ENCODE assay signal across 18 cellular contexts in the genomic region with DNA sequence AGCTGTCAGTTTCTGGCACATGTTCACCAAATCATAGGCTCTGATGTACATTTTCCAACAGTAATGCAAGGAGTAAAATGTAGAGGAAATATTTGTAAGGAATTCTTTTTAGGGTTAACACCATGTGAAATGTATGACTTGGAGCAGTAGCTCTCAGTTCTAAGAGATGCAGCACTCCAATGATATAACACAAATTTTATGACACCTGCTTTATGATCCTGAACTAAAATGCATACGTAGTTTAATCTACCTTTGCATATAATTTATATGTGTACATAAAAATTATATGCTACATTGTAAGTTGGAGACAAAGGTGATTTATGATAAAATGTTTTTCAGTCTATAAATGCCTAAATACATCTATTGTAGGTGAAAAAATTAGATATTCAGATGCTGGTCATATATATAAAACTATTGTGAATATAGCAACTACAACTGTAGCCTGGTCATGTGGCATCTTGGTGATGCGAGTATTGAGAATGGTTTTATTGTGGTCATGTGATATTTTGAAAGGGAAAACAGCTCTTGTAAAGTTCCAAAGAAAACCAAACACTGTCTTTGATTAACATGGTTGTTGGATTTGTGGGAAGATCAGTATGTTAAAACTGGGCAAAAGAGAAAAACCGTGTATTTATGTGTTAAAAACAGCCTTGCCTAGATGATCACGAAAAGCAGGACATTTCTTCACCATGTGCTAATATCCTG.
DNase-seq lines count a peak whose midpoint lies in the region; ATAC-seq, FAIRE-seq and TF ChIP-seq lines count a peak whose summit lies in the region.
"Had no signal": no experiment of that assay in that cellular context is flagged by ENCODE, and none has a peak within 500 bp of the region (broad histone marks: within the 10 kb centered on the region; RNA-seq: fewer than 3 reads in every experiment).

No MANE protein-coding gene starts in this region.

- H3K27ac ChIP-seq in GM12878 (ENCODE audit: control insufficient read depth, insufficient read depth): no peak overlapping the region

- H3K36me3 ChIP-seq in GM12878 (ENCODE audit: control insufficient read depth in 2 of 2, insufficient read depth in 2 of 2, low read length in 1 of 2): peaks cover 22 to 29% of the 10 kb centered on the region in 2 experiments; a peak in 3 of 4 replicates

- TF ChIP-seq POLR2A in GM12878 (IDR thresholded peaks at IDR 0.05; ENCODE audit: low read depth, low read length): no peak

- CTCF ChIA-PET in GM12878 (lab: Yijun Ruan, JAX): no interaction called here

- H3K9ac ChIP-seq in GM12878 (ENCODE audit: control insufficient read depth, insufficient read depth, low read length): no peak overlapping the region

- intact Hi-C loops in GM12878 (cut with micrococcal nuclease; ENCODE audit: unreplicated experiment) (no loop called here), left colon (cut with DNase I, micrococcal nuclease) (no loop called here)

- H3K79me2 ChIP-seq in GM12878 (ENCODE audit: control insufficient read depth, insufficient read depth, low read length): no peaks in the 10 kb centered on the region

- no peak for TF ChIP-seq EP300 in GM12878 (IDR thresholded peaks at IDR 0.05; ENCODE audit: borderline replicate concordance in 1 of 2, control insufficient read depth in 1 of 2, low read depth in 2 of 2, low read length in 2 of 2)

- in situ Hi-C loops in GM12878 (cut with MboI): no loop called here

- TF ChIP-seq RAD21 in GM12878 (IDR thresholded peaks at IDR 0.05; ENCODE audit: insufficient read depth, low read depth, low read length): no peak

- peak; percentile 18 for FAIRE-seq in GM12878 (lab: Jason Lieb, UNC)
- FAIRE-seq: RCC 7860 had no signal

- WGBS in GM12878 (ENCODE audit: insufficient coverage, insufficient replicate concordance, low lambda C conversion rate, missing lambda C conversion rate): 100% methylated on average over 4 of the region's 4 CpGs

- TF ChIP-seq CTCF in GM12878 (IDR thresholded peaks at IDR 0.05 in 2 of 3, conservative IDR thresholded peaks at IDR 0.05 in 1 of 3; ENCODE audit: control insufficient read depth in 2 of 3, extremely low read depth in 1 of 3, insufficient read depth in 1 of 3, low read depth in 3 of 3, low read length in 3 of 3): no peak

- no peaks in the 10 kb centered on the region for H4K20me1 ChIP-seq in GM12878 (ENCODE audit: control insufficient read depth, insufficient read depth)

- ATAC-seq in GM12878: no peak
- peak; percentile 73 for ATAC-seq in left colon
- ATAC-seq in GM21526 (IDR thresholded peaks at IDR 0.05; ENCODE audit: low FRiP score, unreplicated experiment): no peak
- ATAC-seq: HCT116, SK-N-SH treated with all-trans-retinoic acid at 6 μM for 48 hours had no signal

- no peaks in the 10 kb centered on the region for H3K9me3 ChIP-seq in GM12878 (replicated peaks; ENCODE audit: control insufficient read depth, insufficient read depth, low read length)

- no peaks in the 10 kb centered on the region for H3K4me1 ChIP-seq in GM12878 (ENCODE audit: control insufficient read depth, insufficient read depth, low read length)

- POLR2A ChIA-PET in GM12878 (lab: Charles Lee): no interaction called here

- no peak overlapping the region for H3K4me3 ChIP-seq in GM12878

- H2AFZ ChIP-seq in GM12878 (ENCODE audit: control insufficient read depth, low read depth, low read length): no peak overlapping the region

- SMC1A ChIA-PET in GM12878 (lab: Charles Lee; ENCODE audit: uncharacterized antibody, unreplicated experiment): interaction anchor here (0.8 to 1.4 kb wide), 3 partner anchors 10 to 28 kb away, joined by 3 read pairs; no protein-coding TSS in a partner anchor

- DNase-seq in COLO829 (ENCODE audit: low spot score) (peak; percentile 2), NCI-H526 (lab: John Stamatoyannopoulos, UW) (peak; percentile 25 to 42), GM12878 (ENCODE audit: low read depth, low spot score) (no peak), left colon (no peak), CD1c-positive myeloid dendritic cell (ENCODE audit: extremely low spot score) (no peak), islet precursor cell (no peak), NCI-H1092 treated with DMSO at 0.1 percent for 48 hours (lab: John Stamatoyannopoulos, UW) (no peak)
- DNase-seq: 8988T; CD4-positive, CD25-positive, alpha-beta regulatory T cell; DMS153; GF-D8; NCI-H1417; NCI-H187; SHP77 had no signal

- no TSS peak for BruUV-seq in GM12878 (replicated peaks; lab: Mats Ljungman, UMichigan)

- no peaks in the 10 kb centered on the region for H3K27me3 ChIP-seq in GM12878 (replicated peaks in 1 of 2; ENCODE audit: control insufficient read depth in 2 of 2, insufficient read depth in 2 of 2, low read length in 1 of 2)

- RAD21 ChIA-PET in GM12878 (lab: Charles Lee; ENCODE audit: unreplicated experiment): no interaction called here

- no peak overlapping the region for H3K4me2 ChIP-seq in GM12878 (ENCODE audit: control insufficient read depth, insufficient read depth)

TF ChIP-seq in GM12878, 131 proteins besides CTCF, POLR2A, EP300 and RAD21:
- TF ChIP-seq KLF5 (IDR thresholded peaks at IDR 0.05; ENCODE audit: partially characterized antibody) (no peak), SUPT20H (IDR thresholded peaks at IDR 0.05; ENCODE audit: borderline replicate concordance, control insufficient read depth, low read depth, low read length) (no peak), EGR1 (IDR thresholded peaks at IDR 0.05; ENCODE audit: borderline replicate concordance in 1 of 2, low read depth in 2 of 2, low read length in 2 of 2) (no peak), NR2C2 (IDR thresholded peaks at IDR 0.05; ENCODE audit: borderline replicate concordance, control insufficient read depth, insufficient read length, low read depth) (no peak), SMAD5 (IDR thresholded peaks at IDR 0.05; ENCODE audit: low read depth) (no peak)

Comparison
In these comparisons a context has a peak if more than half of its experiments do, and no peak if none do; other contexts are left out.
1. DNase-seq: peak in COLO829 (single experiment) and NCI-H526 (2 of 2); none in GM12878 (single experiment), left colon (0 of 2), CD1c-positive myeloid dendritic cell (single experiment), islet precursor cell (single experiment) and NCI-H1092 treated with DMSO at 0.1 percent for 48 hours (single experiment).